ENCODE assay signal across 1 cellular context in the genomic region with DNA sequence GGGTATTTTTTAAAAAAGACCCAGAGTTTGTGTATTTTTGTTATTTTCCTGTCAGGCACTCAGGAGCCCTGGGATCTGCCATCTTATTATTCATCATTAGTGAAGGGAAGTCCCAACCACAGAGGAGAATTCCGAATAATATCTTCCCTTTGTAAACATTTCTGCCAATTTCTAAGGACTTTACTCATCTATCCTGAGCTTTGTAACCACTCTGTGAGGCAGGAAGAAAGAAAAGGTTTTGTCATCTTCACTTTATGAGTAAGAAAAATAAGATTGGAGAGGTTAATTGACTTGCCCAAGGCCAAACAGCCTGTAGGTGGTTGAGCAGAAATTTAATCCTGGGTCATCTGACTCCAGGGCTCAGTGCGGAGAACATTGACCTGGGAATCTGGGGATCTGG.
TF ChIP-seq lines count a peak whose summit lies in the region.

No MANE protein-coding gene starts in this region.

TF ChIP-seq in HepG2, 621 proteins besides CTCF, POLR2A, EP300 and RAD21:
- TF ChIP-seq, protein P1, sequence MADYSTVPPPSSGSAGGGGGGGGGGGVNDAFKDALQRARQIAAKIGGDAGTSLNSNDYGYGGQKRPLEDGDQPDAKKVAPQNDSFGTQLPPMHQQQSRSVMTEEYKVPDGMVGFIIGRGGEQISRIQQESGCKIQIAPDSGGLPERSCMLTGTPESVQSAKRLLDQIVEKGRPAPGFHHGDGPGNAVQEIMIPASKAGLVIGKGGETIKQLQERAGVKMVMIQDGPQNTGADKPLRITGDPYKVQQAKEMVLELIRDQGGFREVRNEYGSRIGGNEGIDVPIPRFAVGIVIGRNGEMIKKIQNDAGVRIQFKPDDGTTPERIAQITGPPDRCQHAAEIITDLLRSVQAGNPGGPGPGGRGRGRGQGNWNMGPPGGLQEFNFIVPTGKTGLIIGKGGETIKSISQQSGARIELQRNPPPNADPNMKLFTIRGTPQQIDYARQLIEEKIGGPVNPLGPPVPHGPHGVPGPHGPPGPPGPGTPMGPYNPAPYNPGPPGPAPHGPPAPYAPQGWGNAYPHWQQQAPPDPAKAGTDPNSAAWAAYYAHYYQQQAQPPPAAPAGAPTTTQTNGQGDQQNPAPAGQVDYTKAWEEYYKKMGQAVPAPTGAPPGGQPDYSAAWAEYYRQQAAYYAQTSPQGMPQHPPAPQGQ (CRISPR knock-in tag; IDR thresholded peaks at IDR 0.05; ENCODE audit: borderline replicate concordance) = no peak
- TF ChIP-seq ZNF781 (CRISPR knock-in tag; IDR thresholded peaks at IDR 0.05; ENCODE audit: borderline replicate concordance, not compliant biosample characterization) (no peak), ZFP62 (CRISPR knock-in tag; IDR thresholded peaks at IDR 0.05) (no peak), PTBP1 (IDR thresholded peaks at IDR 0.05; ENCODE audit: low read depth, low read length, poor library complexity, severe bottlenecking) (no peak), ATM (IDR thresholded peaks at IDR 0.05; ENCODE audit: borderline replicate concordance) (no peak)
- TF ChIP-seq, protein P2, sequence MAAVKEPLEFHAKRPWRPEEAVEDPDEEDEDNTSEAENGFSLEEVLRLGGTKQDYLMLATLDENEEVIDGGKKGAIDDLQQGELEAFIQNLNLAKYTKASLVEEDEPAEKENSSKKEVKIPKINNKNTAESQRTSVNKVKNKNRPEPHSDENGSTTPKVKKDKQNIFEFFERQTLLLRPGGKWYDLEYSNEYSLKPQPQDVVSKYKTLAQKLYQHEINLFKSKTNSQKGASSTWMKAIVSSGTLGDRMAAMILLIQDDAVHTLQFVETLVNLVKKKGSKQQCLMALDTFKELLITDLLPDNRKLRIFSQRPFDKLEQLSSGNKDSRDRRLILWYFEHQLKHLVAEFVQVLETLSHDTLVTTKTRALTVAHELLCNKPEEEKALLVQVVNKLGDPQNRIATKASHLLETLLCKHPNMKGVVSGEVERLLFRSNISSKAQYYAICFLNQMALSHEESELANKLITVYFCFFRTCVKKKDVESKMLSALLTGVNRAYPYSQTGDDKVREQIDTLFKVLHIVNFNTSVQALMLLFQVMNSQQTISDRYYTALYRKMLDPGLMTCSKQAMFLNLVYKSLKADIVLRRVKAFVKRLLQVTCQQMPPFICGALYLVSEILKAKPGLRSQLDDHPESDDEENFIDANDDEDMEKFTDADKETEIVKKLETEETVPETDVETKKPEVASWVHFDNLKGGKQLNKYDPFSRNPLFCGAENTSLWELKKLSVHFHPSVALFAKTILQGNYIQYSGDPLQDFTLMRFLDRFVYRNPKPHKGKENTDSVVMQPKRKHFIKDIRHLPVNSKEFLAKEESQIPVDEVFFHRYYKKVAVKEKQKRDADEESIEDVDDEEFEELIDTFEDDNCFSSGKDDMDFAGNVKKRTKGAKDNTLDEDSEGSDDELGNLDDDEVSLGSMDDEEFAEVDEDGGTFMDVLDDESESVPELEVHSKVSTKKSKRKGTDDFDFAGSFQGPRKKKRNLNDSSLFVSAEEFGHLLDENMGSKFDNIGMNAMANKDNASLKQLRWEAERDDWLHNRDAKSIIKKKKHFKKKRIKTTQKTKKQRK (IDR thresholded peaks at IDR 0.05; ENCODE audit: low read length) = no peak
TF ChIP-seq in HepG2: peak in this region for 0.
